Comparison of ENCODE assay signal across 5 cellular contexts in genomic region chr1:59458884-59459283, GRCh38.
"Had no signal": no experiment of that assay in that cellular context is flagged by ENCODE, and none has a peak within 500 bp of the region (broad histone marks: within the 10 kb centered on the region; RNA-seq: fewer than 3 reads in every experiment).

No MANE protein-coding gene starts in this region.

- H2AFZ ChIP-seq: GM23338 had no signal

- DNase-seq: H9, HCEC 1CT, IMR-90 had no signal

- ATAC-seq: GM23338, K562 had no signal

- H3K4me3 ChIP-seq: GM23338, K562 had no signal

- H3K4me2 ChIP-seq: GM23338 had no signal

- H3K4me3 Mint-ChIP-seq: GM23338, H9 had no signal

- H3K27ac Mint-ChIP-seq: GM23338, H9 had no signal

- H3K4me1 Mint-ChIP-seq: GM23338, H9 had no signal
